ENCODE assay signal across 19 cellular contexts in genomic region chr15:79674124-79674465, GRCh38.
A peak's percentile ranks its signal among the peaks of the same experiment; 100 is the strongest.
DNase-seq lines count a peak whose midpoint lies in the region; ATAC-seq, FAIRE-seq and TF ChIP-seq lines count a peak whose summit lies in the region.
"Had no signal": no experiment of that assay in that cellular context is flagged by ENCODE, and none has a peak within 500 bp of the region (broad histone marks: within the 10 kb centered on the region; RNA-seq: fewer than 3 reads in every experiment).

No MANE protein-coding gene starts in this region.

- H3K27ac Mint-ChIP-seq in HFFc6 = peak overlapping the region; percentile 91
- H3K27ac Mint-ChIP-seq in astrocyte (ENCODE audit: unreplicated experiment) = peak overlapping the region; percentile 9
- H3K27ac Mint-ChIP-seq in WTC11 = no peak overlapping the region
- no peak overlapping the region for H3K27ac Mint-ChIP-seq in activated T-cell treated with anti-CD3 and anti-CD28 coated beads, Interleukin-2, amount 50 U/mL, for 24 hours
- H3K27ac Mint-ChIP-seq: CD4-positive, CD25-positive, alpha-beta regulatory T cell had no signal

- no peak for DNase-seq in HFFc6
- no peak for DNase-seq in astrocyte (ENCODE audit: low read depth)
- DNase-seq in keratinocyte (ENCODE audit: low read depth, low spot score) = no peak
- no peak for DNase-seq in WTC11 (ENCODE audit: low spot score)
- no peak for DNase-seq in NCI-H2107 treated with DMSO at 0.1 percent for 48 hours (lab: John Stamatoyannopoulos, UW; ENCODE audit: unreplicated experiment)
- no peak for DNase-seq in frontal cortex (ENCODE audit: low spot score in 2 of 2)
- no peak for DNase-seq in activated T-cell treated with anti-CD3 and anti-CD28 coated beads, Interleukin-2, amount 50 U/mL, for 24 hours
- DNase-seq: DMS79, MM.1S, NCI-H1105 treated with DMSO at 0.1 percent for 48 hours, NCI-H187, NCI-H2171, NCI-H748 treated with DMSO at 0.1 percent for 48 hours, Right ventricle myocardium superior had no signal

- TF ChIP-seq CTCF in HFFc6 (IDR thresholded peaks at IDR 0.05) (no peak), astrocyte (IDR thresholded peaks at IDR 0.05; ENCODE audit: insufficient read depth, low read depth, low read length) (no peak), keratinocyte (optimal IDR thresholded peaks at IDR 0.05 in 1 of 3, IDR thresholded peaks at IDR 0.05 in 1 of 3, conservative IDR thresholded peaks at IDR 0.05 in 1 of 3; ENCODE audit: extremely low read depth in 1 of 3, insufficient read depth in 2 of 3, low read length in 3 of 3) (no peak), WTC11 (IDR thresholded peaks at IDR 0.05) (no peak)

- no peaks in the 10 kb centered on the region for H3K9me1 ChIP-seq in keratinocyte (ENCODE audit: control insufficient read depth, extremely low read depth, insufficient read depth, low read length)

- H3K79me2 ChIP-seq in astrocyte (ENCODE audit: insufficient read depth, low read length) = no peaks in the 10 kb centered on the region
- no peaks in the 10 kb centered on the region for H3K79me2 ChIP-seq in keratinocyte (ENCODE audit: control insufficient read depth, insufficient read depth, low read length)

- dilution Hi-C loops in keratinocyte (cut with MboI; ENCODE audit: extremely low pct_ligation_motif_present, low sequenced_read_pairs) = no loop called here

- H3K4me3 Mint-ChIP-seq in HFFc6 (no peak overlapping the region), astrocyte (ENCODE audit: unreplicated experiment) (no peak overlapping the region), WTC11 (no peak overlapping the region)
- no peak overlapping the region for H3K4me3 Mint-ChIP-seq in activated T-cell treated with anti-CD3 and anti-CD28 coated beads, Interleukin-2, amount 50 U/mL, for 24 hours
- H3K4me3 Mint-ChIP-seq: CD4-positive, CD25-positive, alpha-beta regulatory T cell had no signal

- H3K27me3 Mint-ChIP-seq in HFFc6 (ENCODE audit: insufficient read depth) (no peaks in the 10 kb centered on the region; the same call in 1 of the 2 replicates), astrocyte (ENCODE audit: low read depth, unreplicated experiment) (no peaks in the 10 kb centered on the region), WTC11 (ENCODE audit: low read depth) (no peaks in the 10 kb centered on the region; the same call in 1 of the 2 replicates)
- H3K27me3 Mint-ChIP-seq in activated T-cell treated with anti-CD3 and anti-CD28 coated beads, Interleukin-2, amount 50 U/mL, for 24 hours = peaks cover 52% of the 10 kb centered on the region

- no peak overlapping the region for H3K4me3 ChIP-seq in BLaER1 treated with 17β-estradiol and CSF1 and Interleukin-3, amounts not matched to agents 10 nM and 100 nM
- H3K4me3 ChIP-seq in astrocyte (ENCODE audit: insufficient read depth, low read depth, low read length) = no peak overlapping the region
- no peak overlapping the region for H3K4me3 ChIP-seq in keratinocyte (ENCODE audit: control insufficient read depth in 2 of 3, extremely low read depth in 1 of 3, insufficient read depth in 2 of 3, low read depth in 1 of 3, low read length in 3 of 3)

- no peaks in the 10 kb centered on the region for H3K27me3 ChIP-seq in BLaER1 treated with 17β-estradiol and CSF1 and Interleukin-3, amounts not matched to agents 10 nM and 100 nM
- no peaks in the 10 kb centered on the region for H3K27me3 ChIP-seq in astrocyte (ENCODE audit: insufficient read depth, low read length)
- no peaks in the 10 kb centered on the region for H3K27me3 ChIP-seq in keratinocyte (ENCODE audit: control insufficient read depth, extremely low read depth, insufficient read depth, low read length)

- FAIRE-seq in astrocyte (lab: Jason Lieb, UNC) (no peak), keratinocyte (lab: Jason Lieb, UNC) (peak; percentile 48), frontal cortex (lab: Jason Lieb, UNC) (no peak)
- FAIRE-seq: A204.1, G401.6, HepG2 had no signal

- H3K27ac ChIP-seq in BLaER1 treated with 17β-estradiol and CSF1 and Interleukin-3, amounts not matched to agents 10 nM and 100 nM = peak overlapping the region in 3 of 11 experiments; percentile 57 to 64 (median 62); a peak in 5 of 22 replicates
- H3K27ac ChIP-seq in astrocyte (ENCODE audit: low read depth, low read length) (peak overlapping the region; percentile 26), keratinocyte (ENCODE audit: control insufficient read depth, insufficient read depth, low read length) (no peak overlapping the region)

- H3K4me2 ChIP-seq in BLaER1 treated with 17β-estradiol and CSF1 and Interleukin-3, amounts not matched to agents 10 nM and 100 nM = peak overlapping the region in 7 of 11 experiments; percentile 8 to 69 (median 43); a peak in 11 of 22 replicates
- H3K4me2 ChIP-seq in astrocyte (ENCODE audit: low read length) = peak overlapping the region; percentile 49
- H3K4me2 ChIP-seq in keratinocyte (ENCODE audit: control insufficient read depth, extremely low read depth, insufficient read depth, low read depth, low read length) = no peak overlapping the region

- no peaks in the 10 kb centered on the region for H3K36me3 ChIP-seq in BLaER1 treated with 17β-estradiol and CSF1 and Interleukin-3, amounts not matched to agents 10 nM and 100 nM
- no peaks in the 10 kb centered on the region for H3K36me3 ChIP-seq in astrocyte (ENCODE audit: insufficient read depth, low read length)
- no peaks in the 10 kb centered on the region for H3K36me3 ChIP-seq in keratinocyte (ENCODE audit: control insufficient read depth in 2 of 2, extremely low read depth in 1 of 2, insufficient read depth in 2 of 2, low read length in 2 of 2)

- H3K36me3 Mint-ChIP-seq in HFFc6 (ENCODE audit: low read depth) = no peaks in the 10 kb centered on the region
- no peaks in the 10 kb centered on the region for H3K36me3 Mint-ChIP-seq in astrocyte (ENCODE audit: low read depth, unreplicated experiment)
- no peaks in the 10 kb centered on the region for H3K36me3 Mint-ChIP-seq in WTC11
- no peaks in the 10 kb centered on the region for H3K36me3 Mint-ChIP-seq in activated T-cell treated with anti-CD3 and anti-CD28 coated beads, Interleukin-2, amount 50 U/mL, for 24 hours (ENCODE audit: low read depth)
- H3K36me3 Mint-ChIP-seq: CD4-positive, CD25-positive, alpha-beta regulatory T cell had no signal

- no peaks in the 10 kb centered on the region for H4K20me1 ChIP-seq in BLaER1 treated with 17β-estradiol and CSF1 and Interleukin-3, amounts not matched to agents 10 nM and 100 nM
- H4K20me1 ChIP-seq in astrocyte (ENCODE audit: insufficient read depth, low read length) (no peaks in the 10 kb centered on the region), keratinocyte (ENCODE audit: control insufficient read depth, extremely low read depth, insufficient read depth, low read length) (no peaks in the 10 kb centered on the region)

- no peak overlapping the region for H3K9ac ChIP-seq in BLaER1 treated with 17β-estradiol and CSF1 and Interleukin-3, amounts not matched to agents 10 nM and 100 nM
- H3K9ac ChIP-seq in astrocyte (ENCODE audit: low read length) = no peak overlapping the region
- H3K9ac ChIP-seq in keratinocyte (ENCODE audit: control insufficient read depth, extremely low read depth, insufficient read depth, low read length) = no peak overlapping the region

- no peak for ATAC-seq in WTC11
- ATAC-seq: HepG2 had no signal

- H3K9me3 Mint-ChIP-seq in HFFc6 (no peaks in the 10 kb centered on the region), astrocyte (ENCODE audit: unreplicated experiment) (no peaks in the 10 kb centered on the region), WTC11 (peaks cover 7% of the 10 kb centered on the region; the same call in 1 of the 2 replicates)
- no peaks in the 10 kb centered on the region for H3K9me3 Mint-ChIP-seq in activated T-cell treated with anti-CD3 and anti-CD28 coated beads, Interleukin-2, amount 50 U/mL, for 24 hours

- CTCF ChIA-PET in WTC11 (lab: Charles Lee) = interaction anchor here (0.8 to 1.4 kb wide), 3 partner anchors 78 to 179 kb away, joined by 3 to 9 read pairs (median 4); no protein-coding TSS in a partner anchor

- peaks cover 40% of the 10 kb centered on the region for H3K4me1 Mint-ChIP-seq in HFFc6 (ENCODE audit: low read depth)
- H3K4me1 Mint-ChIP-seq in astrocyte (ENCODE audit: low read depth, unreplicated experiment) = peaks cover 25% of the 10 kb centered on the region
- H3K4me1 Mint-ChIP-seq in WTC11 = peaks cover 34% of the 10 kb centered on the region
- peaks cover 9% of the 10 kb centered on the region for H3K4me1 Mint-ChIP-seq in activated T-cell treated with anti-CD3 and anti-CD28 coated beads, Interleukin-2, amount 50 U/mL, for 24 hours (ENCODE audit: low read depth)
- H3K4me1 Mint-ChIP-seq: CD4-positive, CD25-positive, alpha-beta regulatory T cell had no signal

- peaks cover 0 to 21% (median 3%) of the 10 kb centered on the region in 10 experiments; a peak in 9 of 20 replicates for H3K4me1 ChIP-seq in BLaER1 treated with 17β-estradiol and CSF1 and Interleukin-3, amounts not matched to agents 10 nM and 100 nM
- H3K4me1 ChIP-seq in astrocyte (ENCODE audit: insufficient read depth, low read length) (peaks cover 14% of the 10 kb centered on the region), keratinocyte (ENCODE audit: control insufficient read depth, extremely low read depth, insufficient read depth, low read length) (peaks cover 10% of the 10 kb centered on the region)

- peaks cover 0 to 6% (median 0%) of the 10 kb centered on the region in 11 experiments; a peak in 1 of 22 replicates for H3K9me3 ChIP-seq in BLaER1 treated with 17β-estradiol and CSF1 and Interleukin-3, amounts not matched to agents 10 nM and 100 nM (replicated peaks in 1 of 11)
- H3K9me3 ChIP-seq in astrocyte (ENCODE audit: insufficient read depth, low read depth, low read length) = peaks cover 2% of the 10 kb centered on the region
- no peaks in the 10 kb centered on the region for H3K9me3 ChIP-seq in keratinocyte (ENCODE audit: control insufficient read depth, low read depth, low read length)

- H2AFZ ChIP-seq in astrocyte (ENCODE audit: low read depth, low read length) (no peak overlapping the region), keratinocyte (ENCODE audit: control insufficient read depth, low read length) (no peak overlapping the region)

- POLR2A ChIA-PET in WTC11 (lab: Charles Lee) = no interaction called here

TF ChIP-seq in WTC11, 78 proteins besides CTCF, POLR2A, EP300 and RAD21:
- TF ChIP-seq MYBL2 (CRISPR knock-in tag; IDR thresholded peaks at IDR 0.05) = no peak
- no peak for TF ChIP-seq NR1H2 (CRISPR knock-in tag; IDR thresholded peaks at IDR 0.05)
- no peak for TF ChIP-seq ZNF423 (CRISPR knock-in tag; IDR thresholded peaks at IDR 0.05)
- no peak for TF ChIP-seq MXD4 (CRISPR knock-in tag; IDR thresholded peaks at IDR 0.05; ENCODE audit: borderline replicate concordance)
- TF ChIP-seq IRF2 (CRISPR knock-in tag; IDR thresholded peaks at IDR 0.05; ENCODE audit: borderline replicate concordance, low read depth) = no peak

Comparison
In these comparisons a context has a peak if more than half of its experiments do, and no peak if none do; other contexts are left out.
1. H3K27ac Mint-ChIP-seq: peak in HFFc6 (single experiment) and astrocyte (single experiment); none in WTC11 (single experiment) and activated T-cell treated with anti-CD3 and anti-CD28 coated beads, Interleukin-2, amount 50 U/mL, for 24 hours (single experiment).